ENCODE assay signal across 32 cellular contexts in genomic region chr1:40833979-40834378, GRCh38.
"Had no signal": no experiment of that assay in that cellular context is flagged by ENCODE, and none has a peak within 500 bp of the region (broad histone marks: within the 10 kb centered on the region; RNA-seq: fewer than 3 reads in every experiment).

No MANE protein-coding gene starts in this region.

- H3K9me3 ChIP-seq: adrenal gland, body of pancreas, breast epithelium had no signal

- H3K9me3 Mint-ChIP-seq: activated B cell treated with CpG ODN at 0.5 μM for 24 hours; activated CD4-positive, alpha-beta memory T cell treated with anti-CD3 and anti-CD28 coated beads for 36 hours; activated CD4-positive, alpha-beta T cell treated with anti-CD3 and anti-CD28 coated beads, Interleukin-2, amount 10 ng/mL, durations not matched to agents 24 days and 14 days; activated naive CD4-positive, alpha-beta T cell treated with anti-CD3 and anti-CD28 coated beads for 36 hours; activated naive CD4-positive, alpha-beta T cell treated with anti-CD3 and anti-CD28 coated beads, Interleukin-2, amount 50 U/mL, for 72 hours; activated T-cell treated with anti-CD3 and anti-CD28 coated beads, Interleukin-2, amount 50 U/mL, for 4 hours; activated T-cell treated with anti-CD3 and anti-CD28 coated beads, Interleukin-2, amount 50 U/mL, for 72 hours; activated T-helper 1 cell treated with anti-CD3 and anti-CD28 coated beads, Interleukin-12 subunit alpha, Interleukin-12 subunit beta, Interleukin-2, Interleukin-4 antibody, amounts not matched to agents 30 ng/mL and 10 ng/mL and 1 ng/mL, durations not matched to agents 14 hours and 24 hours and 36 hours; activated T-helper 17 cell treated with anti-CD3 and anti-CD28 coated beads, Interleukin-2, amount 50 U/mL, for 72 hours; T-helper 1 cell treated with Interleukin-12 subunit alpha and Interleukin-12 subunit beta and Interleukin-4 antibody, amounts not matched to agents 30 μg/mL and 1 μg/mL, for 36 hours; T-helper 2 cell treated with Interferon-gamma antibody and Interleukin-4, amounts not matched to agents 5 μg/mL and 100 μg/mL, for 36 hours had no signal

- H3K27me3 Mint-ChIP-seq: activated B cell treated with CpG ODN at 0.5 μM for 24 hours; activated CD4-positive, alpha-beta memory T cell treated with anti-CD3 and anti-CD28 coated beads for 36 hours; activated CD4-positive, alpha-beta T cell treated with anti-CD3 and anti-CD28 coated beads, Interleukin-2, amount 10 ng/mL, durations not matched to agents 24 days and 14 days; activated T-helper 17 cell treated with anti-CD3 and anti-CD28 coated beads, Interleukin-2, amount 50 U/mL, for 72 hours had no signal

- H3K4me1 Mint-ChIP-seq: activated B cell treated with CpG ODN at 0.5 μM for 24 hours; activated CD4-positive, alpha-beta T cell treated with anti-CD3 and anti-CD28 coated beads, Interleukin-2, amount 10 ng/mL, durations not matched to agents 24 days and 14 days; activated T-helper 17 cell treated with anti-CD3 and anti-CD28 coated beads, Interleukin-2, amount 50 U/mL, for 72 hours had no signal

- H3K27ac ChIP-seq: adrenal gland, body of pancreas, brain microvascular endothelial cell, breast epithelium, VCaP had no signal

- ATAC-seq: activated naive CD4-positive, alpha-beta T cell treated with anti-CD3 and anti-CD28 coated beads, Interleukin-2, amount 50 U/mL, for 72 hours; activated T-cell treated with anti-CD3 and anti-CD28 coated beads, Interleukin-2, amount 50 U/mL, for 4 hours; activated T-cell treated with anti-CD3 and anti-CD28 coated beads, Interleukin-2, amount 50 U/mL, for 72 hours; activated T-helper 17 cell treated with anti-CD3 and anti-CD28 coated beads, Interleukin-2, amount 50 U/mL, for 72 hours; body of pancreas had no signal

- H3K27me3 ChIP-seq: adrenal gland, body of pancreas, brain microvascular endothelial cell, breast epithelium had no signal

- H3K36me3 ChIP-seq: adrenal gland, brain microvascular endothelial cell, breast epithelium had no signal

- H3K4me3 Mint-ChIP-seq: activated B cell treated with CpG ODN at 0.5 μM for 24 hours; activated CD4-positive, alpha-beta memory T cell treated with anti-CD3 and anti-CD28 coated beads for 36 hours; activated CD4-positive, alpha-beta T cell treated with anti-CD3 and anti-CD28 coated beads, Interleukin-2, amount 10 ng/mL, durations not matched to agents 24 days and 14 days; activated naive CD4-positive, alpha-beta T cell treated with anti-CD3 and anti-CD28 coated beads for 36 hours; activated T-cell treated with anti-CD3 and anti-CD28 coated beads, Interleukin-2, amount 50 U/mL, for 4 hours; activated T-cell treated with anti-CD3 and anti-CD28 coated beads, Interleukin-2, amount 50 U/mL, for 72 hours; activated T-helper 1 cell treated with anti-CD3 and anti-CD28 coated beads, Interleukin-12 subunit alpha, Interleukin-12 subunit beta, Interleukin-2, Interleukin-4 antibody, amounts not matched to agents 30 ng/mL and 10 ng/mL and 1 ng/mL, durations not matched to agents 14 hours and 24 hours and 36 hours; activated T-helper 17 cell treated with anti-CD3 and anti-CD28 coated beads, Interleukin-2, amount 50 U/mL, for 72 hours; T-helper 1 cell treated with Interleukin-12 subunit alpha and Interleukin-12 subunit beta and Interleukin-4 antibody, amounts not matched to agents 30 μg/mL and 1 μg/mL, for 36 hours; T-helper 2 cell treated with Interferon-gamma antibody and Interleukin-4, amounts not matched to agents 5 μg/mL and 100 μg/mL, for 36 hours had no signal

- H3K27ac Mint-ChIP-seq: activated B cell treated with CpG ODN at 0.5 μM for 24 hours; activated CD4-positive, alpha-beta memory T cell treated with anti-CD3 and anti-CD28 coated beads for 36 hours; activated CD4-positive, alpha-beta T cell treated with anti-CD3 and anti-CD28 coated beads, Interleukin-2, amount 10 ng/mL, durations not matched to agents 24 days and 14 days; activated naive CD4-positive, alpha-beta T cell treated with anti-CD3 and anti-CD28 coated beads for 36 hours; activated naive CD4-positive, alpha-beta T cell treated with anti-CD3 and anti-CD28 coated beads, Interleukin-2, amount 50 U/mL, for 72 hours; activated T-cell treated with anti-CD3 and anti-CD28 coated beads, Interleukin-2, amount 50 U/mL, for 72 hours; activated T-helper 1 cell treated with anti-CD3 and anti-CD28 coated beads, Interleukin-12 subunit alpha, Interleukin-12 subunit beta, Interleukin-2, Interleukin-4 antibody, amounts not matched to agents 30 ng/mL and 10 ng/mL and 1 ng/mL, durations not matched to agents 14 hours and 24 hours and 36 hours; T-helper 1 cell treated with Interleukin-12 subunit alpha and Interleukin-12 subunit beta and Interleukin-4 antibody, amounts not matched to agents 30 μg/mL and 1 μg/mL, for 36 hours; T-helper 2 cell treated with Interferon-gamma antibody and Interleukin-4, amounts not matched to agents 5 μg/mL and 100 μg/mL, for 36 hours had no signal

- H3K4me3 ChIP-seq: adrenal gland, body of pancreas, breast epithelium had no signal

- DNase-seq: activated B cell treated with CpG ODN at 0.5 μM for 24 hours; activated CD4-positive, alpha-beta memory T cell treated with anti-CD3 and anti-CD28 coated beads for 36 hours; activated CD4-positive, alpha-beta T cell treated with anti-CD3 and anti-CD28 coated beads for 4 hours; activated CD4-positive, alpha-beta T cell treated with anti-CD3 and anti-CD28 coated beads, Interleukin-2, amount 10 ng/mL, durations not matched to agents 24 days and 14 days; activated CD4-positive, alpha-beta T cell treated with anti-CD3 and anti-CD28 coated beads, Interleukin-2, amount 50 U/mL, for 4 hours; activated CD4-positive, CD25-positive, alpha-beta regulatory T cell treated with anti-CD3 and anti-CD28 coated beads, Interleukin-2, amount 50 U/mL, for 72 hours; activated CD8-positive, alpha-beta memory T cell treated with anti-CD3 and anti-CD28 coated beads, Interleukin-2, amount 50 U/mL, for 4 hours; activated effector memory CD4-positive, alpha-beta T cell treated with anti-CD3 and anti-CD28 coated beads, Interleukin-2, amount 50 U/mL, for 16 hours; activated gamma-delta T cell treated with Interleukin-2 at 50 U/mL for 16 hours; activated naive CD4-positive, alpha-beta T cell; activated naive CD4-positive, alpha-beta T cell treated with anti-CD3 and anti-CD28 coated beads for 36 hours; activated naive CD4-positive, alpha-beta T cell treated with anti-CD3 and anti-CD28 coated beads, Interleukin-2, amount 50 U/mL, for 16 hours; activated T-cell treated with anti-CD3 and anti-CD28 coated beads for 4 hours; activated T-cell treated with anti-CD3 and anti-CD28 coated beads, Interleukin-2, amount 50 U/mL, for 1 hour; activated T-cell treated with anti-CD3 and anti-CD28 coated beads, Interleukin-2, amount 50 U/mL, for 4 hours; activated T-cell treated with anti-CD3 and anti-CD28 coated beads, Interleukin-2, amount 50 U/mL, for 72 hours; adrenal gland; amniotic stem cell; body of pancreas; brain microvascular endothelial cell; central memory CD4-positive, alpha-beta T cell; SW 1271; T-helper 1 cell; T-helper 2 cell; T-helper 9 cell had no signal

- H3K36me3 Mint-ChIP-seq: activated CD4-positive, alpha-beta memory T cell treated with anti-CD3 and anti-CD28 coated beads for 36 hours; activated naive CD4-positive, alpha-beta T cell treated with anti-CD3 and anti-CD28 coated beads, Interleukin-2, amount 50 U/mL, for 72 hours had no signal

- H3K4me1 ChIP-seq: adrenal gland, body of pancreas, breast epithelium had no signal
